In the genomic region with DNA sequence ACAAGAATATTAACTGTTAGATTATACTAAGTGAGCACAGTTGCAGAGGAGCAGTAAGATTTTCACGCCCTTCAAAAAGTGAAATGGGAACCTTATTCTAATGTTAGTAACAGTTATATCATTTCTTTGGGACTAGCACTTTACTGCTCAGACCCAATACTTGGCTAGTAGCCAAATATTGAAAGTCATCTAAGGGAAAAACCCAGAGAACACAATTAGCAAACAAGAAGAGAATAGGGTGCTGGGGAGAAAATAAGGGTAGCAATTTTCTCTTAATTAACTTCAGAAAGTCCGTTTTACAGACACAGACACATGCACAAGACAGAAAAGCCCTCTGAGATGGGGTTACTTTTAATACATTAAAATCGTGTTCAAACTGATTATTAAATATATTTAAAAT, we compare ENCODE assay signal across 12 cellular contexts.
DNase-seq lines count a peak whose midpoint lies in the region; ATAC-seq and TF ChIP-seq lines count a peak whose summit lies in the region.
"Had no signal": no experiment of that assay in that cellular context is flagged by ENCODE, and none has a peak within 500 bp of the region (broad histone marks: within the 10 kb centered on the region; RNA-seq: fewer than 3 reads in every experiment).

No MANE protein-coding gene starts in this region.

- no peaks in the 10 kb centered on the region for H3K27me3 Mint-ChIP-seq in chondrocyte (ENCODE audit: low read depth)
- H3K27me3 Mint-ChIP-seq: activated CD8-positive, alpha-beta T cell treated with anti-CD3 and anti-CD28 coated beads for 36 hours; activated naive CD8-positive, alpha-beta T cell treated with anti-CD3 and anti-CD28 coated beads, Interleukin-2, amount 10 ng/mL, durations not matched to agents 7 days and 5 days; B cell had no signal

- H3K4me1 Mint-ChIP-seq in chondrocyte (ENCODE audit: low read depth): peaks cover 36% of the 10 kb centered on the region
- H3K4me1 Mint-ChIP-seq: B cell had no signal

- peaks cover 21% of the 10 kb centered on the region for H3K36me3 Mint-ChIP-seq in chondrocyte (ENCODE audit: low read depth)

- no peak overlapping the region for H3K4me3 Mint-ChIP-seq in chondrocyte (ENCODE audit: unreplicated experiment)
- H3K4me3 Mint-ChIP-seq: activated CD8-positive, alpha-beta T cell treated with anti-CD3 and anti-CD28 coated beads for 36 hours; activated naive CD8-positive, alpha-beta T cell treated with anti-CD3 and anti-CD28 coated beads, Interleukin-2, amount 10 ng/mL, durations not matched to agents 7 days and 5 days; B cell had no signal

- no peak overlapping the region for H3K4me3 ChIP-seq in GM12865 (ENCODE audit: low read depth, low read length)
- no peak overlapping the region for H3K4me3 ChIP-seq in fibroblast of the aortic adventitia (ENCODE audit: low read depth, low read length)
- H3K4me3 ChIP-seq: Peyer's patch had no signal

- peak; percentile 9 for DNase-seq in GM12865 (ENCODE audit: low read depth)
- DNase-seq in NCI-H446 treated with DMSO at 0.1 percent for 48 hours (lab: John Stamatoyannopoulos, UW): peak; percentile 23
- peak; percentile 14 for DNase-seq in fibroblast of the aortic adventitia (ENCODE audit: low read depth)
- DNase-seq in chondrocyte (ENCODE audit: low spot score): no peak
- DNase-seq in Kasumi-1 (lab: John Stamatoyannopoulos, UW): no peak
- DNase-seq: activated CD8-positive, alpha-beta T cell treated with anti-CD3 and anti-CD28 coated beads for 36 hours; activated naive CD8-positive, alpha-beta T cell treated with anti-CD3 and anti-CD28 coated beads, Interleukin-2, amount 10 ng/mL, durations not matched to agents 7 days and 5 days; Peyer's patch; stimulated activated CD4-positive, alpha-beta T cell treated with anti-CD3 and anti-CD28 coated beads, Interleukin-4, amount 100 ng/mL, for 1 hour had no signal

- TF ChIP-seq CTCF in GM12865 (IDR thresholded peaks at IDR 0.05; ENCODE audit: insufficient read depth, low read depth, low read length, missing control alignments) (no peak), fibroblast of the aortic adventitia (IDR thresholded peaks at IDR 0.05; ENCODE audit: insufficient read depth, low read length) (no peak), chondrocyte (IDR thresholded peaks at IDR 0.05) (no peak)

- H3K27ac Mint-ChIP-seq in chondrocyte (ENCODE audit: unreplicated experiment): no peak overlapping the region
- H3K27ac Mint-ChIP-seq: activated CD8-positive, alpha-beta T cell treated with anti-CD3 and anti-CD28 coated beads for 36 hours; activated naive CD8-positive, alpha-beta T cell treated with anti-CD3 and anti-CD28 coated beads, Interleukin-2, amount 10 ng/mL, durations not matched to agents 7 days and 5 days; B cell had no signal

- H3K9me3 Mint-ChIP-seq in chondrocyte (ENCODE audit: low read depth): peaks cover 18% of the 10 kb centered on the region

- peak; percentile 74 for ATAC-seq in GM19351 (IDR thresholded peaks at IDR 0.05; ENCODE audit: unreplicated experiment)
- no peak for ATAC-seq in HG02571 (IDR thresholded peaks at IDR 0.05; ENCODE audit: unreplicated experiment)
- ATAC-seq: activated CD8-positive, alpha-beta T cell treated with anti-CD3 and anti-CD28 coated beads for 36 hours had no signal

Comparison
In these comparisons a context has a peak if more than half of its experiments do, and no peak if none do; other contexts are left out.
1. DNase-seq: peak in GM12865 (single experiment), NCI-H446 treated with DMSO at 0.1 percent for 48 hours (single experiment) and fibroblast of the aortic adventitia (single experiment); none in chondrocyte (single experiment) and Kasumi-1 (0 of 2).